18 cellular contexts compared by ENCODE assay signal in the genomic region with DNA sequence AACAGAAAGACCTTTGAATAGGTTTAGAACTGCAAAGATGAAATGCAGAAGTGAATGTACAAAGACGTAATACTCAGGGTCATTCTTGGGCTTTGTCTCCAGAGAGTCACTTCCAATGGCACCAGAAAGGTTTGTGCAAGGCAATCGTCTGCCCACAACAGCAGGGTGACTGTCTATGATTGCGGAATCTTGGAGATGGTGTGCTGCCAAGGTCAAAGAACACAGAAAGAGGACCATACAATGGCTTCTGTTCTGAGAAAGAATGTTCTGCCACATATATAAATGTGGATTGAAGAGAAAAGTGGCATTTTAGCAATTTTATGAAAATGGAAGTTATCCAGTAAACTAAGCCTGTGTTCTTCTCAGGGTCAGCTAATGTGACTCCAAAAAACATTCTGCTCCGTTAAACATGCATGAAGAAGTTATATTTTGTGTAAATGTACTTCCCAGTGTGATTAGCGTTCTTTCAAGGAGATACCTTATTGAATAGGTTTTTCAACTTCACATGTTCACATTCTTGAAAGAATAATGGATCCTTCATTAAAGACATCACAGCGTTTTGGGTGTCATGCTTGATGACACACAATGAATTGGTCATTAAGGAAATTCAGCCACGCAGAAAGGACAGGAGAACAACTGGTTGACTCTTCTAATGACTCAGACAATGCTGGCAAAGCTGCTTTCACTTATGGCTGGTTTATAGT.
DNase-seq lines count a peak whose midpoint lies in the region; ATAC-seq, FAIRE-seq and TF ChIP-seq lines count a peak whose summit lies in the region.
"Had no signal": no experiment of that assay in that cellular context is flagged by ENCODE, and none has a peak within 500 bp of the region (broad histone marks: within the 10 kb centered on the region; RNA-seq: fewer than 3 reads in every experiment).

No MANE protein-coding gene starts in this region.

- H3K9me3 Mint-ChIP-seq in endothelial cell (ENCODE audit: unreplicated experiment), result no peaks in the 10 kb centered on the region
- peaks cover 9% of the 10 kb centered on the region for H3K9me3 Mint-ChIP-seq in activated T-helper 17 cell treated with anti-CD3 and anti-CD28 coated beads, Interleukin-2, amount 50 U/mL, for 72 hours

- no peaks in the 10 kb centered on the region for H3K36me3 Mint-ChIP-seq in endothelial cell (ENCODE audit: low read depth, unreplicated experiment)
- no peaks in the 10 kb centered on the region for H3K36me3 Mint-ChIP-seq in activated T-helper 17 cell treated with anti-CD3 and anti-CD28 coated beads, Interleukin-2, amount 50 U/mL, for 72 hours (ENCODE audit: low read depth)
- H3K36me3 Mint-ChIP-seq: brain had no signal

- H3K4me3 Mint-ChIP-seq in endothelial cell (ENCODE audit: unreplicated experiment), result no peak overlapping the region
- H3K4me3 Mint-ChIP-seq in activated T-helper 17 cell treated with anti-CD3 and anti-CD28 coated beads, Interleukin-2, amount 50 U/mL, for 72 hours, result no peak overlapping the region
- H3K4me3 Mint-ChIP-seq: brain had no signal

- H3K27ac Mint-ChIP-seq in endothelial cell (ENCODE audit: unreplicated experiment), result no peak overlapping the region
- no peak overlapping the region for H3K27ac Mint-ChIP-seq in activated T-helper 17 cell treated with anti-CD3 and anti-CD28 coated beads, Interleukin-2, amount 50 U/mL, for 72 hours
- H3K27ac Mint-ChIP-seq: brain had no signal

- ATAC-seq in HG02938 (IDR thresholded peaks at IDR 0.05; ENCODE audit: unreplicated experiment) (no peak), HG03025 (IDR thresholded peaks at IDR 0.05; ENCODE audit: low FRiP score, unreplicated experiment) (no peak)
- no peak for ATAC-seq in activated T-helper 17 cell treated with anti-CD3 and anti-CD28 coated beads, Interleukin-2, amount 50 U/mL, for 72 hours (replicated peaks)
- ATAC-seq: psoas muscle had no signal

- H3K4me1 Mint-ChIP-seq in endothelial cell (ENCODE audit: unreplicated experiment), result no peaks in the 10 kb centered on the region
- H3K4me1 Mint-ChIP-seq in activated T-helper 17 cell treated with anti-CD3 and anti-CD28 coated beads, Interleukin-2, amount 50 U/mL, for 72 hours, result no peaks in the 10 kb centered on the region

- FAIRE-seq in D721Med (lab: Jason Lieb, UNC), result peak; percentile 6

- no peak for TF ChIP-seq CTCF in D721Med (IDR thresholded peaks at IDR 0.05; ENCODE audit: insufficient read depth, missing control alignments)
- TF ChIP-seq CTCF in endothelial cell (IDR thresholded peaks at IDR 0.05; ENCODE audit: unreplicated experiment), result no peak

- no peak for DNase-seq in D721Med (ENCODE audit: insufficient read length, low spot score)
- DNase-seq in M059J (ENCODE audit: low read depth), result peak; percentile 30
- peak; percentile 86 for DNase-seq in SKM-1 treated with dmso at 0.1 percent for 144 hours (lab: John Stamatoyannopoulos, UW; ENCODE audit: unreplicated experiment)
- peak; percentile 55 for DNase-seq in left kidney (ENCODE audit: low read depth, low spot score)
- DNase-seq in endothelial cell (ENCODE audit: low spot score), result no peak
- DNase-seq: activated CD4-positive, CD25-positive, alpha-beta regulatory T cell treated with anti-CD3 and anti-CD28 coated beads, Interleukin-2, amount 50 U/mL, for 72 hours; activated naive CD4-positive, alpha-beta T cell treated with Interleukin-2 at 50 U/mL for 16 hours; dorsolateral prefrontal cortex; Kasumi-1; NCI-H2029 treated with DMSO at 0.1 percent for 48 hours; NCI-H82; psoas muscle; Right ventricle myocardium superior; stimulated activated CD4-positive, alpha-beta T cell treated with anti-CD3 and anti-CD28 coated beads, Interleukin-15, amount 100 ng/mL, for 24 hours had no signal

- H3K27me3 Mint-ChIP-seq in endothelial cell (ENCODE audit: unreplicated experiment), result no peaks in the 10 kb centered on the region
- no peaks in the 10 kb centered on the region for H3K27me3 Mint-ChIP-seq in activated T-helper 17 cell treated with anti-CD3 and anti-CD28 coated beads, Interleukin-2, amount 50 U/mL, for 72 hours

Comparison
In these comparisons a context has a peak if more than half of its experiments do, and no peak if none do; other contexts are left out.
1. DNase-seq: peak in M059J (single experiment), SKM-1 treated with dmso at 0.1 percent for 144 hours (single experiment) and left kidney (single experiment); none in D721Med (single experiment) and endothelial cell (single experiment).